ENCODE assay signal across 1 cellular context in the genomic region with DNA sequence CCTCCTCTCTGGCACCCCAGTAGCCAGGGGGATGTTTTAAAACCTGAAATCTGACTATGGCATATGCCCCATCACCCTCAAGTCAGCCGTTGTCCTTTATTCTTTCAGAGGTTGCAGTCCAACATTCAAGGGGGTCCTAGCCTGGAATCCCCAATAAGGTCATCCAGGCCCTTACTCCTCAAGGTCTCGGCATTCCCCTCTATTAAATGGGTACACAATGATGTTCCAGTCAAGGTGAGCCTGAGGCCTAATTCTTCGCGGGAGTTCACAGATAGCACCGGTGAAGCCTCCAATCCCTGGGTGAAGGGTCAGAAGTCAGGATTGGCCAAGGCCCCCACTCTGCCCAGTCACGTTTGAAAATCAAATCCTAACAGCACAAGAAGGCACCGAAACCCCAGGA.
TF ChIP-seq lines count a peak whose summit lies in the region.

No MANE protein-coding gene starts in this region.

TF ChIP-seq in IMR-90, 13 proteins besides CTCF, POLR2A, EP300 and RAD21:
- no peak for TF ChIP-seq SMC3 (IDR thresholded peaks at IDR 0.05; ENCODE audit: low read depth, low read length)
- TF ChIP-seq, protein P1, sequence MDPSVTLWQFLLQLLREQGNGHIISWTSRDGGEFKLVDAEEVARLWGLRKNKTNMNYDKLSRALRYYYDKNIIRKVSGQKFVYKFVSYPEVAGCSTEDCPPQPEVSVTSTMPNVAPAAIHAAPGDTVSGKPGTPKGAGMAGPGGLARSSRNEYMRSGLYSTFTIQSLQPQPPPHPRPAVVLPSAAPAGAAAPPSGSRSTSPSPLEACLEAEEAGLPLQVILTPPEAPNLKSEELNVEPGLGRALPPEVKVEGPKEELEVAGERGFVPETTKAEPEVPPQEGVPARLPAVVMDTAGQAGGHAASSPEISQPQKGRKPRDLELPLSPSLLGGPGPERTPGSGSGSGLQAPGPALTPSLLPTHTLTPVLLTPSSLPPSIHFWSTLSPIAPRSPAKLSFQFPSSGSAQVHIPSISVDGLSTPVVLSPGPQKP (IDR thresholded peaks at IDR 0.05; ENCODE audit: borderline replicate concordance, low read depth, low read length) = no peak
- TF ChIP-seq CEBPB (IDR thresholded peaks at IDR 0.05; ENCODE audit: low read depth, low read length) = no peak
- no peak for TF ChIP-seq MAFK (IDR thresholded peaks at IDR 0.05; ENCODE audit: low read depth, low read length)
TF ChIP-seq in IMR-90: peak in this region for 0.
